Comparison of ENCODE assay signal across 17 cellular contexts in genomic region chr2:30177440-30177839, GRCh38. TPM values are rescaled to one million over a fixed set of nuclear protein-coding genes. Genes with fewer than 3 reads are reported as not detected.
DNase-seq lines count a peak whose midpoint lies in the region; ATAC-seq and TF ChIP-seq lines count a peak whose summit lies in the region.
"Had no signal": no experiment of that assay in that cellular context is flagged by ENCODE, and none has a peak within 500 bp of the region (broad histone marks: within the 10 kb centered on the region; RNA-seq: fewer than 3 reads in every experiment).

No MANE protein-coding gene starts in this region.

- ATAC-seq in central memory CD8-positive, alpha-beta T cell (replicated peaks; ENCODE audit: extremely low read depth, poor library complexity, severe bottlenecking) = no peak
- ATAC-seq in upper lobe of left lung (ENCODE audit: low FRiP score in 2 of 2) (no peak), HG02938 (IDR thresholded peaks at IDR 0.05; ENCODE audit: unreplicated experiment) (no peak)
- ATAC-seq: HCT116 had no signal

- H3K4me1 Mint-ChIP-seq in central memory CD8-positive, alpha-beta T cell = no peaks in the 10 kb centered on the region
- peaks cover 6% of the 10 kb centered on the region for H3K4me1 Mint-ChIP-seq in osteocyte (ENCODE audit: unreplicated experiment)
- H3K4me1 Mint-ChIP-seq: CD8-positive, alpha-beta memory T cell had no signal

- H3K36me3 ChIP-seq in left ventricle myocardium inferior = no peaks in the 10 kb centered on the region
- no peaks in the 10 kb centered on the region for H3K36me3 ChIP-seq in upper lobe of left lung
- H3K36me3 ChIP-seq: BLaER1 had no signal

- H3K9me3 ChIP-seq in left ventricle myocardium inferior (replicated peaks) = no peaks in the 10 kb centered on the region
- H3K9me3 ChIP-seq in upper lobe of left lung = no peaks in the 10 kb centered on the region
- H3K9me3 ChIP-seq: BLaER1, Caco-2 had no signal

- WGBS in upper lobe of left lung, 2 donors = 90 to 100% methylated on average over 3 of the region's 3 CpGs

- intact Hi-C loops in left ventricle myocardium inferior (cut with micrococcal nuclease) = no loop called here
- intact Hi-C loops in cardiac septum (cut with DNase I) = loop anchor here (10.0 kb wide), 1 partner anchor 1157 kb away; no protein-coding TSS in a partner anchor

- peak overlapping the region; percentile 0 for H3K27ac Mint-ChIP-seq in central memory CD8-positive, alpha-beta T cell (ENCODE audit: low read depth)
- no peak overlapping the region for H3K27ac Mint-ChIP-seq in osteocyte (ENCODE audit: unreplicated experiment)
- H3K27ac Mint-ChIP-seq: CD8-positive, alpha-beta memory T cell had no signal

- no peak overlapping the region for H3K4me3 ChIP-seq in left ventricle myocardium inferior
- no peak overlapping the region for H3K4me3 ChIP-seq in upper lobe of left lung
- H3K4me3 ChIP-seq: BLaER1, GM23248 had no signal

- peaks cover 26% of the 10 kb centered on the region for H3K27me3 Mint-ChIP-seq in central memory CD8-positive, alpha-beta T cell
- peaks cover 3% of the 10 kb centered on the region for H3K27me3 Mint-ChIP-seq in osteocyte (ENCODE audit: unreplicated experiment)

- TF ChIP-seq CTCF in left ventricle myocardium inferior (IDR thresholded peaks at IDR 0.05; ENCODE audit: borderline replicate concordance) (no peak), osteocyte (IDR thresholded peaks at IDR 0.05) (no peak), upper lobe of left lung (IDR thresholded peaks at IDR 0.05) (no peak)

- H3K9me3 Mint-ChIP-seq in central memory CD8-positive, alpha-beta T cell = no peaks in the 10 kb centered on the region
- no peaks in the 10 kb centered on the region for H3K9me3 Mint-ChIP-seq in osteocyte (ENCODE audit: unreplicated experiment)
- H3K9me3 Mint-ChIP-seq: CD8-positive, alpha-beta memory T cell had no signal

- DNase-seq in left ventricle myocardium inferior (no peak), cardiac septum (ENCODE audit: low spot score) (no peak), osteocyte (ENCODE audit: extremely low spot score, unreplicated experiment) (peak; percentile 40), upper lobe of left lung (no peak), HuH-7.5 (ENCODE audit: low spot score) (no peak), DMS114 treated with DMSO at 0.1 percent for 48 hours (lab: John Stamatoyannopoulos, UW; ENCODE audit: unreplicated experiment) (no peak)
- no peak for DNase-seq in central memory CD8-positive, alpha-beta T cell (ENCODE audit: low spot score in 2 of 2)
- DNase-seq: 8988T; AML-193; Caco-2; CD8-positive, alpha-beta memory T cell; DMS53; GF-D8; GM23248 had no signal

- peak overlapping the region; percentile 71 for H3K27ac ChIP-seq in left ventricle myocardium inferior (replicated peaks)
- peak overlapping the region; percentile 35 to 76 (median 58) for H3K27ac ChIP-seq in upper lobe of left lung
- H3K27ac ChIP-seq: BLaER1, GM23248 had no signal

- no peaks in the 10 kb centered on the region for H3K27me3 ChIP-seq in left ventricle myocardium inferior (ENCODE audit: low read depth)
- H3K27me3 ChIP-seq in upper lobe of left lung = no peaks in the 10 kb centered on the region
- H3K27me3 ChIP-seq: BLaER1 had no signal

- no peak overlapping the region for H3K4me3 Mint-ChIP-seq in central memory CD8-positive, alpha-beta T cell
- H3K4me3 Mint-ChIP-seq in osteocyte (ENCODE audit: unreplicated experiment) = no peak overlapping the region
- H3K4me3 Mint-ChIP-seq: CD8-positive, alpha-beta memory T cell had no signal

- TF ChIP-seq POLR2A in upper lobe of left lung (IDR thresholded peaks at IDR 0.05) = no peak

- peaks cover 32% of the 10 kb centered on the region for H3K4me1 ChIP-seq in left ventricle myocardium inferior
- H3K4me1 ChIP-seq in upper lobe of left lung = peaks cover 0 to 13% (median 11%) of the 10 kb centered on the region in 4 donors
- H3K4me1 ChIP-seq: BLaER1, Caco-2 had no signal

- peaks cover 14% of the 10 kb centered on the region for H3K36me3 Mint-ChIP-seq in central memory CD8-positive, alpha-beta T cell (ENCODE audit: insufficient read depth)
- H3K36me3 Mint-ChIP-seq in osteocyte (ENCODE audit: unreplicated experiment) = no peaks in the 10 kb centered on the region
- H3K36me3 Mint-ChIP-seq: CD8-positive, alpha-beta memory T cell had no signal

- no peak for TF ChIP-seq EP300 in upper lobe of left lung (IDR thresholded peaks at IDR 0.05)

RNA-seq across cellular contexts. Expression of gene YPEL5, which starts 30.6 kb away (rescaled TPM):
- total RNA-seq in left ventricle myocardium inferior (63.6 TPM), cardiac septum (67.8 TPM), osteocyte (86.0 and 96.1 TPM in 2 replicates), upper lobe of left lung (100 to 1,000 TPM in 2 of 6 donors, 10 to 100 TPM in 4; 51.9 to 107 (median 85.8) TPM)

RNA-seq across cellular contexts. Expression of gene LBH, which starts 53.9 kb away (rescaled TPM):
- total RNA-seq in left ventricle myocardium inferior = 200 TPM
- 208 TPM for total RNA-seq in cardiac septum
- 65.0 and 74.7 TPM in 2 replicates for total RNA-seq in osteocyte
- total RNA-seq in upper lobe of left lung = 100 to 1,000 TPM in 4 of 6 donors, 10 to 100 TPM in 2; 45.6 to 270 (median 154) TPM
